ENCODE assay signal across 8 cellular contexts in genomic region chr16:58393138-58393504, GRCh38. TPM values are rescaled to one million over a fixed set of nuclear protein-coding genes. Genes with fewer than 3 reads are reported as not detected.
A peak's percentile ranks its signal among the peaks of the same experiment; 100 is the strongest.
DNase-seq lines count a peak whose midpoint lies in the region; ATAC-seq and TF ChIP-seq lines count a peak whose summit lies in the region.

No MANE protein-coding gene starts in this region.

- no peaks in the 10 kb centered on the region for H3K36me3 ChIP-seq in GM06990 (ENCODE audit: control insufficient read depth, insufficient read depth, low read length)
- H3K36me3 ChIP-seq in Karpas-422 (ENCODE audit: insufficient read depth, low read length): peaks cover 14% of the 10 kb centered on the region
- H3K36me3 ChIP-seq in mammary epithelial cell (ENCODE audit: insufficient read depth, low read length): no peaks in the 10 kb centered on the region
- H3K36me3 ChIP-seq in liver (ENCODE audit: control insufficient read depth in 4 of 4, insufficient read depth in 3 of 4, low read depth in 1 of 4, low read length in 3 of 4): no peaks in the 10 kb centered on the region
- H3K36me3 ChIP-seq in upper lobe of left lung: no peaks in the 10 kb centered on the region

- H3K27me3 ChIP-seq in GM06990 (replicated peaks; ENCODE audit: control insufficient read depth, insufficient read depth, low read length) (no peaks in the 10 kb centered on the region), Karpas-422 (ENCODE audit: low read length) (0 out of 2 replicates have a peak, but pooled peaks cover 3% of the 10 kb centered on the region), mammary epithelial cell (ENCODE audit: insufficient read depth, low read length) (no peaks in the 10 kb centered on the region), liver (ENCODE audit: control insufficient read depth in 4 of 4, insufficient read depth in 4 of 4, low read length in 3 of 4) (no peaks in the 10 kb centered on the region), upper lobe of left lung (no peaks in the 10 kb centered on the region)

- no TSS peak for BruUV-seq in mammary epithelial cell (replicated peaks; lab: Mats Ljungman, UMichigan)

- CTCF ChIA-PET in mammary epithelial cell (lab: Charles Lee; ENCODE audit: low non-redundant PET): no interaction called here

- in situ Hi-C loops in mammary epithelial cell (cut with MboI; ENCODE audit: low sequenced_read_pairs in 2 of 2): no loop called here

- TF ChIP-seq EP300 in upper lobe of left lung (IDR thresholded peaks at IDR 0.05): no peak

- TF ChIP-seq CTCF in GM06990 (IDR thresholded peaks at IDR 0.05; ENCODE audit: insufficient read depth, low read length, poor library complexity, severe bottlenecking) (no peak), mammary epithelial cell (conservative IDR thresholded peaks at IDR 0.05 in 1 of 2, IDR thresholded peaks at IDR 0.05 in 1 of 2; ENCODE audit: extremely low read depth in 1 of 2, insufficient read depth in 1 of 2, low read depth in 1 of 2, low read length in 2 of 2) (no peak), liver (IDR thresholded peaks at IDR 0.05; ENCODE audit: low read depth, low read length, missing input control) (no peak), upper lobe of left lung (IDR thresholded peaks at IDR 0.05) (no peak)

- no peak for TF ChIP-seq RAD21 in liver (IDR thresholded peaks at IDR 0.05)

- ATAC-seq in GM21619 (IDR thresholded peaks at IDR 0.05; ENCODE audit: unreplicated experiment) (peak; percentile 19), upper lobe of left lung (ENCODE audit: low FRiP score in 2 of 2) (no peak)

- H3K9ac ChIP-seq in Karpas-422 (ENCODE audit: low read length) (peak overlapping the region; percentile 89), mammary epithelial cell (ENCODE audit: insufficient read depth, low read length) (peak overlapping the region; percentile 93), liver (ENCODE audit: low read depth in 1 of 2, low read length in 2 of 2) (peak overlapping the region in 1 of 2 donors; percentile 52)

- no peaks in the 10 kb centered on the region for H4K20me1 ChIP-seq in Karpas-422 (ENCODE audit: insufficient read depth, low read depth, low read length)
- no peaks in the 10 kb centered on the region for H4K20me1 ChIP-seq in mammary epithelial cell (ENCODE audit: insufficient read depth, low read length)

- 88% methylated on average over 2 of the region's 2 CpGs for WGBS in mammary epithelial cell (ENCODE audit: low coverage, missing lambda C conversion rate)
- 64% methylated on average over 2 of the region's 2 CpGs for WGBS in liver
- WGBS in upper lobe of left lung, 2 donors: 63 to 72% methylated on average over 2 of the region's 2 CpGs

- H2AFZ ChIP-seq in Karpas-422 (ENCODE audit: low read length): peak overlapping the region; percentile 29; the same call in 1 of the 2 replicates
- peak overlapping the region; percentile 100 for H2AFZ ChIP-seq in mammary epithelial cell (ENCODE audit: low read depth, low read length)

- H3K9me2 ChIP-seq in Karpas-422 (replicated peaks; ENCODE audit: insufficient read depth, low read length): no peaks in the 10 kb centered on the region

- no peaks in the 10 kb centered on the region for H3K9me3 ChIP-seq in Karpas-422 (ENCODE audit: low read length)
- no peaks in the 10 kb centered on the region for H3K9me3 ChIP-seq in mammary epithelial cell (replicated peaks; ENCODE audit: insufficient read depth, low read length)
- H3K9me3 ChIP-seq in liver (ENCODE audit: control insufficient read depth in 4 of 4, low read length in 3 of 4): no peaks in the 10 kb centered on the region
- no peaks in the 10 kb centered on the region for H3K9me3 ChIP-seq in upper lobe of left lung

- intact Hi-C loops in mammary epithelial cell (cut with micrococcal nuclease): loop anchor here (2.0 to 5.0 kb wide), 2 partner anchors 28 to 64 kb away; no protein-coding TSS in a partner anchor

- H3K4me3 ChIP-seq in GM06990 (replicated peaks; ENCODE audit: low read depth, low read length) (peak overlapping the region; percentile 100), Karpas-422 (ENCODE audit: low read length) (peak overlapping the region; percentile 85), mammary epithelial cell (replicated peaks in 1 of 3; ENCODE audit: insufficient read depth in 1 of 3, low read depth in 2 of 3, low read length in 3 of 3) (peak overlapping the region; percentile 82 to 87 (median 87)), liver (ENCODE audit: low read depth in 1 of 3, low read length in 3 of 3) (peak overlapping the region; percentile 85 to 96 (median 85)), upper lobe of left lung (peak overlapping the region; percentile 73 to 92 (median 78))

- peak overlapping the region; percentile 78 for H3K27ac ChIP-seq in Karpas-422 (ENCODE audit: low read length)
- H3K27ac ChIP-seq in mammary epithelial cell (ENCODE audit: insufficient read depth, low read depth, low read length): peak overlapping the region; percentile 94
- H3K27ac ChIP-seq in liver (ENCODE audit: low read depth in 1 of 2, low read length in 2 of 2): no peak overlapping the region
- H3K27ac ChIP-seq in upper lobe of left lung: peak overlapping the region; percentile 67 to 88 (median 84)

- H3K4me1 ChIP-seq in Karpas-422 (ENCODE audit: low read length): peaks cover 28% of the 10 kb centered on the region
- H3K4me1 ChIP-seq in mammary epithelial cell (ENCODE audit: insufficient read depth, low read length): peaks cover 3% of the 10 kb centered on the region
- H3K4me1 ChIP-seq in liver (ENCODE audit: control insufficient read depth in 4 of 4, insufficient read depth in 4 of 4, low read length in 3 of 4): peaks cover 0 to 5% (median 2%) of the 10 kb centered on the region in 4 donors
- peaks cover 6 to 12% (median 7%) of the 10 kb centered on the region in 4 donors for H3K4me1 ChIP-seq in upper lobe of left lung

- H3K4me2 ChIP-seq in Karpas-422 (ENCODE audit: low read depth, low read length, poor library complexity, severe bottlenecking): peak overlapping the region; percentile 89
- H3K4me2 ChIP-seq in mammary epithelial cell (ENCODE audit: insufficient read depth, low read depth, low read length): peak overlapping the region; percentile 87

- TF ChIP-seq POLR2A in upper lobe of left lung (IDR thresholded peaks at IDR 0.05): no peak

- H3K79me2 ChIP-seq in Karpas-422 (ENCODE audit: low read length): peaks cover 23% of the 10 kb centered on the region
- H3K79me2 ChIP-seq in mammary epithelial cell (ENCODE audit: insufficient read depth, low read length): peaks cover 22% of the 10 kb centered on the region

- dilution Hi-C loops in mammary epithelial cell (cut with HindIII; ENCODE audit: low sequenced_read_pairs): no loop called here

- DNase-seq in GM06990 (ENCODE audit: extremely low read depth, insufficient read length) (no peak), Karpas-422 (peak; percentile 56), mammary epithelial cell (no peak), upper lobe of left lung (no peak), hippocampal formation (lab: John Stamatoyannopoulos, UW) (no peak)
- DNase-seq in stimulated activated CD4-positive, alpha-beta T cell treated with anti-CD3 and anti-CD28 coated beads, Interleukin-1b, Interleukin-23, amount 100 ng/mL, for 48 hours: no peak

TF ChIP-seq in liver, 16 proteins besides CTCF, POLR2A, EP300 and RAD21:
- TF ChIP-seq FOXA2 (IDR thresholded peaks at IDR 0.05) (no peak), HNF4A (conservative IDR thresholded peaks at IDR 0.05) (peak in 1 of 2 donors; percentile 0)

RNA-seq across cellular contexts. Expression of gene GINS3, which starts 0.8 kb away (rescaled TPM):
- total RNA-seq in Karpas-422 (2014; rRNA removed; shearing (Covaris generic); ENCODE audit: low replicate concordance): 17.7 and 24.2 TPM in 2 replicates
- total RNA-seq in mammary epithelial cell (10 to 100 TPM in 1 of 2 donors, 1 to 10 TPM in 1; 3.3 to 15.1 TPM), liver (1 to 10 TPM in 1 of 2 donors, under 1 TPM in 1; 0.92 to 5.9 TPM), upper lobe of left lung (1 to 10 TPM; 1.0 to 4.0 (median 2.9) TPM)
- polyA plus RNA-seq in mammary epithelial cell (17.9 TPM), liver (1 to 10 TPM in 1 of 2 donors, under 1 TPM in 1; 0.76 to 1.5 TPM)
- polyA minus RNA-seq in mammary epithelial cell: 22.7 TPM

Comparison
In these comparisons a context has a peak if more than half of its experiments do, and no peak if none do; other contexts are left out.
1. H3K27ac ChIP-seq: peak in Karpas-422 (single experiment), mammary epithelial cell (single experiment) and upper lobe of left lung (4 of 4); none in liver (0 of 2).
2. Peak in every context shown above with its lines, with median percentiles within 50 percentile points of each other: H3K4me3 ChIP-seq.